In the genomic region with DNA sequence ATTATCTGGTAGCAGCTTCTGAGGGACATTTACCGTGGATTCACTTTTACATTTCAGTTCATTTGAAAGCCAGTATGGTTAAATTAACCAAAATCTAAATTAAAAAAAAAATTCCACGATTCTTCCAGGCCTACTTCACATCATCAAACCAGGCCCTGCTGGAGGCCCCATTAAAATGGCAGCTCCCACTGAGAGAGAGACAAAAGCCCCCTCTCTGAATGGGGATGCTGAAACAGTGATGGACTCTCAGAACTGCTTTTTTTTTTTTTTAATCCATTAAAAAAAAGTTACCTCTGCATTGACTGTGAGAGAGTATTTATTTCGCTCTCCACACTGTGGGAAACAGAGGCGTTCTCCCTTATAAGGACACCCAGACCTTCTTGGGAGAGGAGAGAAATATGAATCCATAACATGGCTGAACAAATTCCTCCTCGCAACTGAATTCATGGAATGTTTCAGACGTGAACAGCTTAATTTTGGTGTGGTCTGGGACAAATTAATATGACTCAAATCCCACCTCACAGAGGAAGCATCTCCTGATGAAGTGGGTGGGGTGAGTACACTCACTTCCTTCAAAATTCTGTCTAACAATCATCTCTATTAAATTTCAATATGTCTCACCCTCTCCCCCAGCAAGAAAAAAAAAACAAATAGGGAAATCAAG, we compare ENCODE assay signal across 1 cellular context.
TF ChIP-seq lines count a peak whose summit lies in the region.

No MANE protein-coding gene starts in this region.

TF ChIP-seq in K562, 482 proteins besides CTCF, POLR2A, EP300 and RAD21 (continued from another document):
- TF ChIP-seq, protein P1, sequence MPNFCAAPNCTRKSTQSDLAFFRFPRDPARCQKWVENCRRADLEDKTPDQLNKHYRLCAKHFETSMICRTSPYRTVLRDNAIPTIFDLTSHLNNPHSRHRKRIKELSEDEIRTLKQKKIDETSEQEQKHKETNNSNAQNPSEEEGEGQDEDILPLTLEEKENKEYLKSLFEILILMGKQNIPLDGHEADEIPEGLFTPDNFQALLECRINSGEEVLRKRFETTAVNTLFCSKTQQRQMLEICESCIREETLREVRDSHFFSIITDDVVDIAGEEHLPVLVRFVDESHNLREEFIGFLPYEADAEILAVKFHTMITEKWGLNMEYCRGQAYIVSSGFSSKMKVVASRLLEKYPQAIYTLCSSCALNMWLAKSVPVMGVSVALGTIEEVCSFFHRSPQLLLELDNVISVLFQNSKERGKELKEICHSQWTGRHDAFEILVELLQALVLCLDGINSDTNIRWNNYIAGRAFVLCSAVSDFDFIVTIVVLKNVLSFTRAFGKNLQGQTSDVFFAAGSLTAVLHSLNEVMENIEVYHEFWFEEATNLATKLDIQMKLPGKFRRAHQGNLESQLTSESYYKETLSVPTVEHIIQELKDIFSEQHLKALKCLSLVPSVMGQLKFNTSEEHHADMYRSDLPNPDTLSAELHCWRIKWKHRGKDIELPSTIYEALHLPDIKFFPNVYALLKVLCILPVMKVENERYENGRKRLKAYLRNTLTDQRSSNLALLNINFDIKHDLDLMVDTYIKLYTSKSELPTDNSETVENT (CRISPR knock-in tag; IDR thresholded peaks at IDR 0.05), result no peak
- TF ChIP-seq ZNF324 (CRISPR knock-in tag; IDR thresholded peaks at IDR 0.05) (no peak), MECOM (CRISPR knock-in tag; IDR thresholded peaks at IDR 0.05) (no peak), ELK3 (CRISPR knock-in tag; IDR thresholded peaks at IDR 0.05) (no peak), ZNF785 (CRISPR knock-in tag; IDR thresholded peaks at IDR 0.05) (no peak), CREB3L1 (IDR thresholded peaks at IDR 0.05; ENCODE audit: borderline replicate concordance, low read depth) (no peak), NEUROD1 (IDR thresholded peaks at IDR 0.05; ENCODE audit: borderline replicate concordance, low read depth, low read length, partially characterized antibody) (no peak), TAF9B (IDR thresholded peaks at IDR 0.05; ENCODE audit: partially characterized antibody) (no peak), ZNF282 (CRISPR knock-in tag; IDR thresholded peaks at IDR 0.05) (no peak)
